In genomic region chr5:56514246-56514645, GRCh38 we compare ENCODE assay signal across 23 cellular contexts.
DNase-seq lines count a peak whose midpoint lies in the region; ATAC-seq, FAIRE-seq and TF ChIP-seq lines count a peak whose summit lies in the region.
"Had no signal": no experiment of that assay in that cellular context is flagged by ENCODE, and none has a peak within 500 bp of the region (broad histone marks: within the 10 kb centered on the region; RNA-seq: fewer than 3 reads in every experiment).

No MANE protein-coding gene starts in this region.

- H3K27me3 Mint-ChIP-seq in CD4-positive, CD25-positive, alpha-beta regulatory T cell: no peaks in the 10 kb centered on the region
- no peaks in the 10 kb centered on the region for H3K27me3 Mint-ChIP-seq in neural crest cell (ENCODE audit: low read depth)
- H3K27me3 Mint-ChIP-seq: activated naive CD8-positive, alpha-beta T cell treated with anti-CD3 and anti-CD28 coated beads, Interleukin-2, amount 10 ng/mL, durations not matched to agents 7 days and 5 days; brain; CD4-positive, alpha-beta T cell had no signal

- peak overlapping the region in 2 of 3 donors; percentile 21 to 63 for H3K27ac Mint-ChIP-seq in CD4-positive, CD25-positive, alpha-beta regulatory T cell
- H3K27ac Mint-ChIP-seq in neural crest cell (ENCODE audit: unreplicated experiment): peak overlapping the region; percentile 86
- H3K27ac Mint-ChIP-seq: activated naive CD8-positive, alpha-beta T cell treated with anti-CD3 and anti-CD28 coated beads, Interleukin-2, amount 10 ng/mL, durations not matched to agents 7 days and 5 days; brain; CD4-positive, alpha-beta T cell had no signal

- H3K23ac ChIP-seq in H1 (ENCODE audit: insufficient read length): no peak overlapping the region

- no peak for TF ChIP-seq POLR2A in H1 (IDR thresholded peaks at IDR 0.05; ENCODE audit: control extremely low read depth in 1 of 2, low read depth in 2 of 2, low read length in 2 of 2)

- no peaks in the 10 kb centered on the region for H3K79me2 ChIP-seq in H1 (ENCODE audit: control insufficient read depth in 1 of 2, insufficient read depth in 2 of 2, low read length in 2 of 2)

- no peaks in the 10 kb centered on the region for H4K20me1 ChIP-seq in H1 (replicated peaks in 1 of 2; ENCODE audit: control insufficient read depth in 1 of 2, insufficient read depth in 2 of 2, low read length in 2 of 2)

- POLR2A ChIA-PET in H1 (lab: Charles Lee; ENCODE audit: partially characterized antibody): no interaction called here

- H3K23me2 ChIP-seq in H1 (ENCODE audit: low read depth, low read length): no peaks in the 10 kb centered on the region

- H3K14ac ChIP-seq in H1 (ENCODE audit: insufficient read length): no peak overlapping the region

- TF ChIP-seq CTCF in H1 (IDR thresholded peaks at IDR 0.05; ENCODE audit: control extremely low read depth in 1 of 3, insufficient read depth in 1 of 3, low read depth in 1 of 3, low read length in 3 of 3): no peak
- TF ChIP-seq CTCF in neural crest cell (conservative IDR thresholded peaks at IDR 0.05): no peak

- H2BK20ac ChIP-seq in H1 (ENCODE audit: low read length): no peak overlapping the region

- H3K18ac ChIP-seq in H1 (ENCODE audit: extremely low read depth, low read length): no peak overlapping the region

- H3K4ac ChIP-seq in H1 (replicated peaks; ENCODE audit: insufficient read length, low read depth, low read length): no peak overlapping the region

- H3K27me3 ChIP-seq in CD4-positive, CD25-positive, alpha-beta regulatory T cell (ENCODE audit: control insufficient read depth, insufficient read depth, low read length): no peaks in the 10 kb centered on the region
- no peaks in the 10 kb centered on the region for H3K27me3 ChIP-seq in H1 (replicated peaks in 1 of 4; ENCODE audit: control insufficient read depth in 3 of 4, extremely low read depth in 1 of 4, insufficient read depth in 3 of 4, low read length in 3 of 4)
- H3K27me3 ChIP-seq: esophagus muscularis mucosa, gastrocnemius medialis, spleen had no signal

- no peak overlapping the region for H2BK12ac ChIP-seq in H1 (ENCODE audit: low read depth, low read length)

- no peak overlapping the region for H3K9ac ChIP-seq in H1 (replicated peaks in 1 of 4; ENCODE audit: extremely low read depth in 1 of 4, low read depth in 3 of 4, low read length in 3 of 4)
- H3K9ac ChIP-seq: KMS-11 had no signal

- H3K4me2 ChIP-seq in H1 (ENCODE audit: insufficient read depth in 1 of 2, low read depth in 2 of 2, low read length in 2 of 2): no peak overlapping the region
- H3K4me2 ChIP-seq: KMS-11 had no signal

- no peak for DNase-seq in CD4-positive, CD25-positive, alpha-beta regulatory T cell
- peak; percentile 10 for DNase-seq in NCI-H2029 treated with DMSO at 0.1 percent for 48 hours (lab: John Stamatoyannopoulos, UW)
- no peak for DNase-seq in H1 (ENCODE audit: low read depth in 1 of 2, low spot score in 2 of 2)
- no peak for DNase-seq in neural crest cell (ENCODE audit: low read depth, low spot score)
- no peak for DNase-seq in NOMO-1 (lab: John Stamatoyannopoulos, UW; ENCODE audit: unreplicated experiment in 2 of 2)
- DNase-seq in superior temporal gyrus (ENCODE audit: extremely low spot score): no peak
- no peak for DNase-seq in UCSD-AML1 (lab: John Stamatoyannopoulos, UW; ENCODE audit: unreplicated experiment)
- DNase-seq: activated CD4-positive, alpha-beta T cell treated with anti-CD3 and anti-CD28 coated beads, Interleukin-2, amount 50 U/mL, for 1 hour; activated CD8-positive, alpha-beta memory T cell treated with anti-CD3 and anti-CD28 coated beads, Interleukin-2, amount 50 U/mL, for 4 hours; activated naive CD8-positive, alpha-beta T cell treated with anti-CD3 and anti-CD28 coated beads, Interleukin-2, amount 10 ng/mL, durations not matched to agents 7 days and 5 days; CD4-positive, alpha-beta T cell; effector memory CD4-positive, alpha-beta T cell; gastrocnemius medialis; NCI-H2081 treated with DMSO at 0.1 percent for 48 hours; PC-3; spleen; substantia nigra had no signal

- FAIRE-seq in H1 (lab: Jason Lieb, UNC): peak; percentile 7
- FAIRE-seq: GM12891, GM19239 had no signal

- H2BK5ac ChIP-seq in H1 (ENCODE audit: low read depth, low read length): no peak overlapping the region

- H2BK15ac ChIP-seq in H1 (ENCODE audit: low read length): no peak overlapping the region

- H3K56ac ChIP-seq in H1 (replicated peaks; ENCODE audit: insufficient read length, low read depth, low read length): no peak overlapping the region

- H3K36me3 ChIP-seq in CD4-positive, CD25-positive, alpha-beta regulatory T cell (ENCODE audit: control insufficient read depth, insufficient read depth, low read length): no peaks in the 10 kb centered on the region
- no peaks in the 10 kb centered on the region for H3K36me3 ChIP-seq in H1 (ENCODE audit: control insufficient read depth in 2 of 4, insufficient read depth in 4 of 4, low read length in 3 of 4)
- H3K36me3 ChIP-seq: esophagus muscularis mucosa, gastrocnemius medialis, spleen had no signal

- H4K8ac ChIP-seq in H1 (ENCODE audit: extremely low read depth, insufficient read depth, low read length): no peak overlapping the region

- no peak for ATAC-seq in CD4-positive, CD25-positive, alpha-beta regulatory T cell (ENCODE audit: low read depth in 2 of 2)
- ATAC-seq in HG02763 (IDR thresholded peaks at IDR 0.05; ENCODE audit: unreplicated experiment): no peak
- ATAC-seq: gastrocnemius medialis, PC-3 had no signal

- no peak overlapping the region for H2BK120ac ChIP-seq in H1 (replicated peaks; ENCODE audit: low read depth, low read length)

- WGBS in H1 (ENCODE audit: extremely low coverage in 1 of 2, insufficient coverage in 1 of 2, insufficient read length in 1 of 2, insufficient replicate concordance in 2 of 2, low coverage in 1 of 2, low lambda C conversion rate in 2 of 2, missing lambda C conversion rate in 1 of 2), 2 experiments: 94% methylated on average over 4 of the region's 4 CpGs; no CpG with 5 or more reads in 1 of the 2 experiments

- H3K9me3 ChIP-seq in CD4-positive, CD25-positive, alpha-beta regulatory T cell (ENCODE audit: control insufficient read depth in 2 of 2, low read length in 2 of 2): no peaks in the 10 kb centered on the region
- no peaks in the 10 kb centered on the region for H3K9me3 ChIP-seq in H1 (ENCODE audit: insufficient read depth in 2 of 2, low read depth in 1 of 2, low read length in 1 of 2)
- H3K9me3 ChIP-seq: esophagus muscularis mucosa, gastrocnemius medialis, spleen had no signal

- H3K4me3 ChIP-seq in CD4-positive, CD25-positive, alpha-beta regulatory T cell (ENCODE audit: low read depth, low read length): no peak overlapping the region
- H3K4me3 ChIP-seq in H1 (ENCODE audit: extremely low read depth in 1 of 4, insufficient read depth in 2 of 4, low read depth in 3 of 4, low read length in 4 of 4): no peak overlapping the region
- H3K4me3 ChIP-seq: esophagus muscularis mucosa, gastrocnemius medialis, spleen had no signal

- TF ChIP-seq EP300 in H1 (IDR thresholded peaks at IDR 0.05; ENCODE audit: borderline replicate concordance in 1 of 2, low read depth in 2 of 2, low read length in 2 of 2): no peak

- no peak for TF ChIP-seq RAD21 in H1 (IDR thresholded peaks at IDR 0.05 in 1 of 2, conservative IDR thresholded peaks at IDR 0.05 in 1 of 2; ENCODE audit: low read depth in 2 of 2, low read length in 2 of 2)

- H4K91ac ChIP-seq in H1 (replicated peaks; ENCODE audit: insufficient read length, low read length): no peak overlapping the region

- peaks cover 15% of the 10 kb centered on the region for H3K4me1 ChIP-seq in CD4-positive, CD25-positive, alpha-beta regulatory T cell (ENCODE audit: control insufficient read depth, insufficient read depth, low read length, poor library complexity, severe bottlenecking)
- H3K4me1 ChIP-seq in H1 (replicated peaks in 1 of 4; ENCODE audit: control insufficient read depth in 3 of 4, insufficient read depth in 4 of 4, low read length in 3 of 4): no peaks in the 10 kb centered on the region

- H3K4me1 Mint-ChIP-seq in CD4-positive, CD25-positive, alpha-beta regulatory T cell: peaks cover 8 to 29% (median 26%) of the 10 kb centered on the region in 4 donors
- peaks cover 40% of the 10 kb centered on the region for H3K4me1 Mint-ChIP-seq in neural crest cell

- no peak overlapping the region for H2AK5ac ChIP-seq in H1 (ENCODE audit: low read depth, low read length)

- no peak overlapping the region for H4K5ac ChIP-seq in H1 (ENCODE audit: insufficient read length, low read depth, low read length)

- CTCF ChIA-PET in H1 (lab: Charles Lee; ENCODE audit: partially characterized antibody): interaction anchor here (0.5 kb wide), 1 partner anchor 327 kb away, joined by 3 read pairs; no protein-coding TSS in a partner anchor

- H3K4me3 Mint-ChIP-seq in CD4-positive, CD25-positive, alpha-beta regulatory T cell: no peak overlapping the region
- H3K4me3 Mint-ChIP-seq in neural crest cell: no peak overlapping the region
- H3K4me3 Mint-ChIP-seq: activated naive CD8-positive, alpha-beta T cell treated with anti-CD3 and anti-CD28 coated beads, Interleukin-2, amount 10 ng/mL, durations not matched to agents 7 days and 5 days; brain; CD4-positive, alpha-beta T cell had no signal

- H3K36me3 Mint-ChIP-seq in CD4-positive, CD25-positive, alpha-beta regulatory T cell: no peaks in the 10 kb centered on the region
- H3K36me3 Mint-ChIP-seq in neural crest cell (ENCODE audit: low read depth): no peaks in the 10 kb centered on the region
- H3K36me3 Mint-ChIP-seq: activated naive CD8-positive, alpha-beta T cell treated with anti-CD3 and anti-CD28 coated beads, Interleukin-2, amount 10 ng/mL, durations not matched to agents 7 days and 5 days; brain had no signal

- no peak overlapping the region; the same call in 1 of the 2 replicates for H2AFZ ChIP-seq in H1 (ENCODE audit: low read length)

- H3K9me3 Mint-ChIP-seq in CD4-positive, CD25-positive, alpha-beta regulatory T cell: no peaks in the 10 kb centered on the region
- no peaks in the 10 kb centered on the region for H3K9me3 Mint-ChIP-seq in neural crest cell
- H3K9me3 Mint-ChIP-seq: activated naive CD8-positive, alpha-beta T cell treated with anti-CD3 and anti-CD28 coated beads, Interleukin-2, amount 10 ng/mL, durations not matched to agents 7 days and 5 days; CD4-positive, alpha-beta T cell had no signal

- H3K27ac ChIP-seq in CD4-positive, CD25-positive, alpha-beta regulatory T cell (ENCODE audit: insufficient read depth, low read length, poor library complexity, severe bottlenecking): no peak overlapping the region
- no peak overlapping the region for H3K27ac ChIP-seq in H1 (ENCODE audit: low read depth, low read length)
- H3K27ac ChIP-seq: esophagus muscularis mucosa, gastrocnemius medialis, KMS-11, spleen had no signal

- no peaks in the 10 kb centered on the region for H3K79me1 ChIP-seq in H1 (ENCODE audit: low read depth, low read length)

TF ChIP-seq in H1, 55 proteins besides CTCF, POLR2A, EP300 and RAD21:
- no peak for TF ChIP-seq ASH2L (IDR thresholded peaks at IDR 0.05; ENCODE audit: low read length)
